ENCODE assay signal across 1 cellular context in the genomic region with DNA sequence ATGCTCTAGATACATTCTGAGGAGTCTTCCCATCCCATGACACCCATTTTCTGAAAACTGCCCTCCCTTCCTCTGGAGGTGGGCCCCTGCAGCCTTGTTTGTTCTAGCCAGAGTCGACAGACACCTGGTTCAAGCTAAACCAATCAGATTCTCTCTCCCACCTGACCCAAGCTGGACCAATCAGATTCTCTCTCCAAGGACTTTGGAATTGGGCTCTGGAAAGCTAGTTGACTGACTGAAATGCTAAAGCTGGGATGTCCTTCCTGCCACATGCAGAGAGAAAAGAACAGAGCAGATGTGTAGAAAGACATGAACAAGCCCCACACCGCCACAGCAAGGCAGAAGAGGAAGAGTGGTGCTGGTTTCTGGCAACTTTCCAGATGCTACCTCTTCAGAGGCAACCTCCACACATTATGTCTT.
TF ChIP-seq lines count a peak whose summit lies in the region.

No MANE protein-coding gene starts in this region.

TF ChIP-seq in HepG2, 621 proteins besides CTCF, POLR2A, EP300 and RAD21 (continued from another document and continues in another):
- TF ChIP-seq, protein P1, sequence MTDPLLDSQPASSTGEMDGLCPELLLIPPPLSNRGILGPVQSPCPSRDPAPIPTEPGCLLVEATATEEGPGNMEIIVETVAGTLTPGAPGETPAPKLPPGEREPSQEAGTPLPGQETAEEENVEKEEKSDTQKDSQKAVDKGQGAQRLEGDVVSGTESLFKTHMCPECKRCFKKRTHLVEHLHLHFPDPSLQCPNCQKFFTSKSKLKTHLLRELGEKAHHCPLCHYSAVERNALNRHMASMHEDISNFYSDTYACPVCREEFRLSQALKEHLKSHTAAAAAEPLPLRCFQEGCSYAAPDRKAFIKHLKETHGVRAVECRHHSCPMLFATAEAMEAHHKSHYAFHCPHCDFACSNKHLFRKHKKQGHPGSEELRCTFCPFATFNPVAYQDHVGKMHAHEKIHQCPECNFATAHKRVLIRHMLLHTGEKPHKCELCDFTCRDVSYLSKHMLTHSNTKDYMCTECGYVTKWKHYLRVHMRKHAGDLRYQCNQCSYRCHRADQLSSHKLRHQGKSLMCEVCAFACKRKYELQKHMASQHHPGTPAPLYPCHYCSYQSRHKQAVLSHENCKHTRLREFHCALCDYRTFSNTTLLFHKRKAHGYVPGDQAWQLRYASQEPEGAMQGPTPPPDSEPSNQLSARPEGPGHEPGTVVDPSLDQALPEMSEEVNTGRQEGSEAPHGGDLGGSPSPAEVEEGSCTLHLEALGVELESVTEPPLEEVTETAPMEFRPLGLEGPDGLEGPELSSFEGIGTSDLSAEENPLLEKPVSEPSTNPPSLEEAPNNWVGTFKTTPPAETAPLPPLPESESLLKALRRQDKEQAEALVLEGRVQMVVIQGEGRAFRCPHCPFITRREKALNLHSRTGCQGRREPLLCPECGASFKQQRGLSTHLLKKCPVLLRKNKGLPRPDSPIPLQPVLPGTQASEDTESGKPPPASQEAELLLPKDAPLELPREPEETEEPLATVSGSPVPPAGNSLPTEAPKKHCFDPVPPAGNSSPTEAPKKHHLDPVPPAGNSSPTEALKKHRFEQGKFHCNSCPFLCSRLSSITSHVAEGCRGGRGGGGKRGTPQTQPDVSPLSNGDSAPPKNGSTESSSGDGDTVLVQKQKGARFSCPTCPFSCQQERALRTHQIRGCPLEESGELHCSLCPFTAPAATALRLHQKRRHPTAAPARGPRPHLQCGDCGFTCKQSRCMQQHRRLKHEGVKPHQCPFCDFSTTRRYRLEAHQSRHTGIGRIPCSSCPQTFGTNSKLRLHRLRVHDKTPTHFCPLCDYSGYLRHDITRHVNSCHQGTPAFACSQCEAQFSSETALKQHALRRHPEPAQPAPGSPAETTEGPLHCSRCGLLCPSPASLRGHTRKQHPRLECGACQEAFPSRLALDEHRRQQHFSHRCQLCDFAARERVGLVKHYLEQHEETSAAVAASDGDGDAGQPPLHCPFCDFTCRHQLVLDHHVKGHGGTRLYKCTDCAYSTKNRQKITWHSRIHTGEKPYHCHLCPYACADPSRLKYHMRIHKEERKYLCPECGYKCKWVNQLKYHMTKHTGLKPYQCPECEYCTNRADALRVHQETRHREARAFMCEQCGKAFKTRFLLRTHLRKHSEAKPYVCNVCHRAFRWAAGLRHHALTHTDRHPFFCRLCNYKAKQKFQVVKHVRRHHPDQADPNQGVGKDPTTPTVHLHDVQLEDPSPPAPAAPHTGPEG (CRISPR knock-in tag; IDR thresholded peaks at IDR 0.05) = no peak
- TF ChIP-seq MEIS2 (CRISPR knock-in tag; IDR thresholded peaks at IDR 0.05) = no peak
- no peak for TF ChIP-seq NCOA1 (CRISPR knock-in tag; IDR thresholded peaks at IDR 0.05)
- TF ChIP-seq ZNF121 (CRISPR knock-in tag; IDR thresholded peaks at IDR 0.05) = peak; percentile 12; the same call in 1 of the 2 replicates
- TF ChIP-seq U2AF2 (IDR thresholded peaks at IDR 0.05; ENCODE audit: low read depth, low read length) = no peak
- TF ChIP-seq SALL1 (CRISPR knock-in tag; IDR thresholded peaks at IDR 0.05) = no peak
- no peak for TF ChIP-seq MIER3 (CRISPR knock-in tag; IDR thresholded peaks at IDR 0.05; ENCODE audit: borderline replicate concordance)
- TF ChIP-seq KLF15 (CRISPR knock-in tag; IDR thresholded peaks at IDR 0.05; ENCODE audit: borderline replicate concordance) = no peak
- TF ChIP-seq, protein P2, sequence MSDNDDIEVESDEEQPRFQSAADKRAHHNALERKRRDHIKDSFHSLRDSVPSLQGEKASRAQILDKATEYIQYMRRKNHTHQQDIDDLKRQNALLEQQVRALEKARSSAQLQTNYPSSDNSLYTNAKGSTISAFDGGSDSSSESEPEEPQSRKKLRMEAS (IDR thresholded peaks at IDR 0.05) = no peak
- TF ChIP-seq, protein P3, sequence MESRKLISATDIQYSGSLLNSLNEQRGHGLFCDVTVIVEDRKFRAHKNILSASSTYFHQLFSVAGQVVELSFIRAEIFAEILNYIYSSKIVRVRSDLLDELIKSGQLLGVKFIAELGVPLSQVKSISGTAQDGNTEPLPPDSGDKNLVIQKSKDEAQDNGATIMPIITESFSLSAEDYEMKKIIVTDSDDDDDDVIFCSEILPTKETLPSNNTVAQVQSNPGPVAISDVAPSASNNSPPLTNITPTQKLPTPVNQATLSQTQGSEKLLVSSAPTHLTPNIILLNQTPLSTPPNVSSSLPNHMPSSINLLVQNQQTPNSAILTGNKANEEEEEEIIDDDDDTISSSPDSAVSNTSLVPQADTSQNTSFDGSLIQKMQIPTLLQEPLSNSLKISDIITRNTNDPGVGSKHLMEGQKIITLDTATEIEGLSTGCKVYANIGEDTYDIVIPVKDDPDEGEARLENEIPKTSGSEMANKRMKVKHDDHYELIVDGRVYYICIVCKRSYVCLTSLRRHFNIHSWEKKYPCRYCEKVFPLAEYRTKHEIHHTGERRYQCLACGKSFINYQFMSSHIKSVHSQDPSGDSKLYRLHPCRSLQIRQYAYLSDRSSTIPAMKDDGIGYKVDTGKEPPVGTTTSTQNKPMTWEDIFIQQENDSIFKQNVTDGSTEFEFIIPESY (CRISPR knock-in tag; IDR thresholded peaks at IDR 0.05) = peak; percentile 69; the same call in 1 of the 2 replicates
- TF ChIP-seq GZF1 (CRISPR knock-in tag; IDR thresholded peaks at IDR 0.05) = no peak
- TF ChIP-seq, protein P4, sequence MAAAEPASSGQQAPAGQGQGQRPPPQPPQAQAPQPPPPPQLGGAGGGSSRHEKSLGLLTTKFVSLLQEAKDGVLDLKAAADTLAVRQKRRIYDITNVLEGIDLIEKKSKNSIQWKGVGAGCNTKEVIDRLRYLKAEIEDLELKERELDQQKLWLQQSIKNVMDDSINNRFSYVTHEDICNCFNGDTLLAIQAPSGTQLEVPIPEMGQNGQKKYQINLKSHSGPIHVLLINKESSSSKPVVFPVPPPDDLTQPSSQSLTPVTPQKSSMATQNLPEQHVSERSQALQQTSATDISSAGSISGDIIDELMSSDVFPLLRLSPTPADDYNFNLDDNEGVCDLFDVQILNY (CRISPR knock-in tag; conservative IDR thresholded peaks at IDR 0.05) = no peak
- TF ChIP-seq RFX3 (CRISPR knock-in tag; IDR thresholded peaks at IDR 0.05) = no peak
- TF ChIP-seq, protein P5, sequence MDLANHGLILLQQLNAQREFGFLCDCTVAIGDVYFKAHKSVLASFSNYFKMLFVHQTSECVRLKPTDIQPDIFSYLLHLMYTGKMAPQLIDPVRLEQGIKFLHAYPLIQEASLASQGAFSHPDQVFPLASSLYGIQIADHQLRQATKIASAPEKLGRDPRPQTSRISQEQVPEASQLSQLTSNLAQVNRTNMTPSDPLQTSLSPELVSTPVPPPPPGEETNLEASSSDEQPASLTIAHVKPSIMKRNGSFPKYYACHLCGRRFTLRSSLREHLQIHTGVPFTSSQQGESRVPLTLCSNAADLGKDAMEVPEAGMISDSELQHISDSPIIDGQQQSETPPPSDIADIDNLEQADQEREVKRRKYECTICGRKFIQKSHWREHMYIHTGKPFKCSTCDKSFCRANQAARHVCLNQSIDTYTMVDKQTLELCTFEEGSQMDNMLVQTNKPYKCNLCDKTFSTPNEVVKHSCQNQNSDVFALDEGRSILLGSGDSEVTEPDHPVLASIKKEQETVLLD (CRISPR knock-in tag; IDR thresholded peaks at IDR 0.05; ENCODE audit: low read depth) = no peak
- TF ChIP-seq, protein P6, sequence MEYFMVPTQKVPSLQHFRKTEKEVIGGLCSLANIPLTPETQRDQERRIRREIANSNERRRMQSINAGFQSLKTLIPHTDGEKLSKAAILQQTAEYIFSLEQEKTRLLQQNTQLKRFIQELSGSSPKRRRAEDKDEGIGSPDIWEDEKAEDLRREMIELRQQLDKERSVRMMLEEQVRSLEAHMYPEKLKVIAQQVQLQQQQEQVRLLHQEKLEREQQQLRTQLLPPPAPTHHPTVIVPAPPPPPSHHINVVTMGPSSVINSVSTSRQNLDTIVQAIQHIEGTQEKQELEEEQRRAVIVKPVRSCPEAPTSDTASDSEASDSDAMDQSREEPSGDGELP (IDR thresholded peaks at IDR 0.05; ENCODE audit: borderline replicate concordance, low read depth) = peak; percentile 57; the same call in 1 of the 2 replicates
- TF ChIP-seq KLF12 (CRISPR knock-in tag; IDR thresholded peaks at IDR 0.05; ENCODE audit: borderline replicate concordance) = no peak
- TF ChIP-seq, protein P7, sequence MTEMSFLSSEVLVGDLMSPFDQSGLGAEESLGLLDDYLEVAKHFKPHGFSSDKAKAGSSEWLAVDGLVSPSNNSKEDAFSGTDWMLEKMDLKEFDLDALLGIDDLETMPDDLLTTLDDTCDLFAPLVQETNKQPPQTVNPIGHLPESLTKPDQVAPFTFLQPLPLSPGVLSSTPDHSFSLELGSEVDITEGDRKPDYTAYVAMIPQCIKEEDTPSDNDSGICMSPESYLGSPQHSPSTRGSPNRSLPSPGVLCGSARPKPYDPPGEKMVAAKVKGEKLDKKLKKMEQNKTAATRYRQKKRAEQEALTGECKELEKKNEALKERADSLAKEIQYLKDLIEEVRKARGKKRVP (CRISPR knock-in tag; IDR thresholded peaks at IDR 0.05) = no peak
- TF ChIP-seq KDM6A (CRISPR knock-in tag; IDR thresholded peaks at IDR 0.05; ENCODE audit: low read depth) = 0 out of 2 replicates have a peak, but pooled peaks have one; percentile 16
- TF ChIP-seq BCL6 (CRISPR knock-in tag; IDR thresholded peaks at IDR 0.05) = 0 out of 2 replicates have a peak, but pooled peaks have one; percentile 9
- TF ChIP-seq ZNF616 (CRISPR knock-in tag; IDR thresholded peaks at IDR 0.05; ENCODE audit: low read depth) = no peak
- TF ChIP-seq BORCS8-MEF2B (CRISPR knock-in tag; IDR thresholded peaks at IDR 0.05) = 0 out of 2 replicates have a peak, but pooled peaks have one; percentile 24
- no peak for TF ChIP-seq ZNF550 (CRISPR knock-in tag; IDR thresholded peaks at IDR 0.05; ENCODE audit: borderline replicate concordance)
- TF ChIP-seq ZNF816 (CRISPR knock-in tag; IDR thresholded peaks at IDR 0.05; ENCODE audit: borderline replicate concordance) = no peak
- TF ChIP-seq SAP130 (CRISPR knock-in tag; IDR thresholded peaks at IDR 0.05; ENCODE audit: low read depth) = peak; percentile 60
- no peak for TF ChIP-seq HDAC6 (IDR thresholded peaks at IDR 0.05; ENCODE audit: low read depth, low read length)
- no peak for TF ChIP-seq MTA3 (CRISPR knock-in tag; IDR thresholded peaks at IDR 0.05)
- TF ChIP-seq KLF11 (CRISPR knock-in tag; IDR thresholded peaks at IDR 0.05) = no peak
- TF ChIP-seq ZNF331 (CRISPR knock-in tag; IDR thresholded peaks at IDR 0.05) = 0 out of 2 replicates have a peak, but pooled peaks have one; percentile 17
- TF ChIP-seq NR3C1 (CRISPR knock-in tag; IDR thresholded peaks at IDR 0.05) = no peak
- no peak for TF ChIP-seq ELF4 (CRISPR knock-in tag; IDR thresholded peaks at IDR 0.05; ENCODE audit: borderline replicate concordance)
- TF ChIP-seq, protein P8, sequence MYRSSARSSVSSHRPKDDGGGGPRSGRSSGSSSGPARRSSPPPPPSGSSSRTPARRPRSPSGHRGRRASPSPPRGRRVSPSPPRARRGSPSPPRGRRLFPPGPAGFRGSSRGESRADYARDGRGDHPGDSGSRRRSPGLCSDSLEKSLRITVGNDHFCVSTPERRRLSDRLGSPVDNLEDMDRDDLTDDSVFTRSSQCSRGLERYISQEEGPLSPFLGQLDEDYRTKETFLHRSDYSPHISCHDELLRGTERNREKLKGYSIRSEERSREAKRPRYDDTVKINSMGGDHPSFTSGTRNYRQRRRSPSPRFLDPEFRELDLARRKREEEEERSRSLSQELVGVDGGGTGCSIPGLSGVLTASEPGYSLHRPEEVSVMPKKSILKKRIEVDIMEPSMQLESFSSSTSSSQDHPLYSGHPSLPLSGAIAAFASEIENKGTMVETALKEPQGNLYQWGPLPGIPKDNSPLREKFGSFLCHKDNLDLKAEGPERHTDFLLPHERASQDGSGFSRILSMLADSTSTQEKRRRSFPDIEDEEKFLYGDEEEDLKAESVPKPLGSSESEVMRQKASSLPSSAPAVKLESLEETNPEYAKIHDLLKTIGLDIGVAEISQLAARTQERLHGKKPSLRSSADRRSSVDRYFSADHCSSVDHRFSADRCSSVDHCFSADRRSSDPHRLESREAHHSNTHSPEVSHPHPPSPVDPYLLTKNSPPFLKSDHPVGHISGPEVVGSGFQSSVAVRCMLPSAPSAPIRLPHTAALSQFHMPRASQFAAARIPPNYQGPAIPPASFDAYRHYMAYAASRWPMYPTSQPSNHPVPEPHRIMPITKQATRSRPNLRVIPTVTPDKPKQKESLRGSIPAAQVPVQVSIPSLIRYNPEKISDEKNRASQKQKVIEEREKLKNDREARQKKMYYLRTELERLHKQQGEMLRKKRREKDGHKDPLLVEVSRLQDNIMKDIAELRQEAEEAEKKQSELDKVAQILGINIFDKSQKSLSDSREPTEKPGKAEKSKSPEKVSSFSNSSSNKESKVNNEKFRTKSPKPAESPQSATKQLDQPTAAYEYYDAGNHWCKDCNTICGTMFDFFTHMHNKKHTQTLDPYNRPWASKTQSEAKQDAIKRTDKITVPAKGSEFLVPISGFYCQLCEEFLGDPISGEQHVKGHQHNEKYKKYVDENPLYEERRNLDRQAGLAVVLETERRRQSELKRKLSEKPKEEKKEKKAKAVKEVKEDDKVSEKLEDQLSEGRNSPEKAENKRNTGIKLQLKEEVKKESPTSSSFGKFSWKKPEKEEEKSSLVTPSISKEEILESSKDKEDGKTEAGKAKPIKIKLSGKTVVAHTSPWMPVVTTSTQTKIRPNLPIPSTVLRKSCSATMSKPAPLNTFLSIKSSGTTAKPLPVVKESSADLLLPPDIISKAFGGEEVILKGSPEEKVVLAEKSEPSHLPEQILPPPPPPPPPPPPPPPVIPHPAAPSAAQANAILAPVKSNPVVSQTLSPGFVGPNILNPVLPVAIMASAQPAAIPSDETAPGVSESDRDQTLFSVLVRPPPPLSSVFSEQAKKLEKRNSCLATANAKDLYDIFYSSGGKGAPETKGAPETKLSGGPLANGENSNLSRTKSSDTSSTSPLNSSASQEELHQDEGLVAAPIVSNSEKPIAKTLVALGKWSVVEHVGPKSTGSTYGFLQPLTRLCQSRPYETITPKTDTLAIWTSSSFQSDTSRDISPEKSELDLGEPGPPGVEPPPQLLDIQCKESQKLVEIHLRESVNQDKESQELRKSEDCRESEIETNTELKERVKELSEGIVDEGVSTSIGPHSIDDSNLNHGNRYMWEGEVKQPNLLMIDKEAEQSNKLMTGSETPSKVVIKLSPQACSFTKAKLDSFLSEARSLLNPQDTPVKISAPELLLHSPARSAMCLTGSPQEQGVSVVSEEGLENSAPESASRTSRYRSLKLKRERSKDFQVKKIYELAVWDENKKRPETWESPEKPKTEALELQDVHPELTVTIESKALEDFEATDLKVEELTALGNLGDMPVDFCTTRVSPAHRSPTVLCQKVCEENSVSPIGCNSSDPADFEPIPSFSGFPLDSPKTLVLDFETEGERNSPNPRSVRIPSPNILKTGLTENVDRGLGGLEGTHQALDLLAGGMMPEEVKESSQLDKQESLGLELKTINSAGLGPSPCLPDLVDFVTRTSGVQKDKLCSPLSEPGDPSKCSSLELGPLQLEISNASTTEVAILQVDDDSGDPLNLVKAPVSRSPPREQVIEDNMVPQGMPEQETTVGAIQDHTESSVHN (CRISPR knock-in tag; IDR thresholded peaks at IDR 0.05) = no peak
- no peak for TF ChIP-seq MXD4 (CRISPR knock-in tag; IDR thresholded peaks at IDR 0.05)
- no peak for TF ChIP-seq ATAD3A (CRISPR knock-in tag; IDR thresholded peaks at IDR 0.05)
- TF ChIP-seq YY1 (IDR thresholded peaks at IDR 0.05; ENCODE audit: insufficient read depth, insufficient replicate concordance, low read depth, low read length) = no peak
- no peak for TF ChIP-seq KDM3A (CRISPR knock-in tag; IDR thresholded peaks at IDR 0.05; ENCODE audit: low read depth)
- TF ChIP-seq ZNF260 (CRISPR knock-in tag; IDR thresholded peaks at IDR 0.05; ENCODE audit: borderline replicate concordance, low read depth) = no peak
- TF ChIP-seq MBNL3 (CRISPR knock-in tag; conservative IDR thresholded peaks at IDR 0.05) = no peak
- TF ChIP-seq ZKSCAN8 (CRISPR knock-in tag; IDR thresholded peaks at IDR 0.05; ENCODE audit: borderline replicate concordance) = peak; percentile 86; the same call in 1 of the 2 replicates
- no peak for TF ChIP-seq RBM22 (optimal IDR thresholded peaks at IDR 0.05; ENCODE audit: low read length)
- no peak for TF ChIP-seq RBM39 (IDR thresholded peaks at IDR 0.05; ENCODE audit: low read depth, low read length, poor library complexity, severe bottlenecking)
